In the genomic region with DNA sequence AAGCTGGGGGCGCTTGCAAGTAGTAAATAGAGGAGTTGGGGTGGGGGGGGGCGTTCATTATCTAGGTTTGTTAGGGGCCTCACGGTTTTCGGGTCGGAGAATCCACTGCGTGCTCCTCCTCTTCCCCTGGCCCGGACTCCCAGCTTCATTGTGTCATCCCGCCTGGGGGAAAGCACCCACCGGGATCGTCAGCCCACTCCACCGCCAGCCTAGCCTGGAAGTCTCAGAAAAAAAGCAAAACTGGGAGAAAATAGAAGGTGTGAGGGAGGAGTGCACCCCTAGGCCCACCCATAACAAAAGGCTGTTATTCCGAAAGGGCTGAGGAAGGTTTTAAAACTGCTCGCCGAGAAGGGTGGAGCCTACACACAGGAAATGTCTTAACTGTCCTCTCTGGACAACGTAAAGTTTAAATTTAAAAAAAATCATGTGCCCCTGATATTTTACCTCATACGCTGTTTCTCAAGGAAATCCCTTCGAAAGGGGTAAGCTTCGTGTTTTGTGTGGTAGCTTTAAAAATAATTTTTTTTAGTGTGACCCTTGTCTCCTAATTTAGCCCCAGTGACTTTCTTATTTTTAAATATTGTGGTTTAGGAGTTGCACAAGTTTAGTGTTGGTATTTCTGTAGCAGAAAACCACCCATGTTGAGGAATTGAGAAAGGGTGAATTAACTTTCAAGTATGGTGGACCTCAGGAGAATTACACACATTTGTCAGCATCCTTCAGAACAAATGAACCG, we compare ENCODE assay signal across 8 cellular contexts.
DNase-seq lines count a peak whose midpoint lies in the region; ATAC-seq and TF ChIP-seq lines count a peak whose summit lies in the region.

No MANE protein-coding gene starts in this region.

- no peaks in the 10 kb centered on the region for H3K27me3 Mint-ChIP-seq in T-cell
- no peaks in the 10 kb centered on the region for H3K27me3 Mint-ChIP-seq in endodermal cell (ENCODE audit: insufficient read depth)

- H3K4me1 ChIP-seq in endodermal cell (ENCODE audit: control insufficient read depth, insufficient read depth, low read length): peaks cover 4% of the 10 kb centered on the region
- peaks cover 33 to 36% of the 10 kb centered on the region in 2 donors for H3K4me1 ChIP-seq in mucosa of rectum (ENCODE audit: control insufficient read depth in 2 of 2, insufficient read depth in 2 of 2, low read length in 2 of 2)

- peaks cover 54 to 73% (median 61%) of the 10 kb centered on the region in 3 donors for H3K4me1 Mint-ChIP-seq in T-cell
- H3K4me1 Mint-ChIP-seq in endodermal cell: peaks cover 54% of the 10 kb centered on the region

- H3K4me3 Mint-ChIP-seq in T-cell (peak overlapping the region; percentile 93 to 98 (median 95)), endodermal cell (peak overlapping the region; percentile 98)

- DNase-seq in GF-D8 (lab: John Stamatoyannopoulos, UW) (peak; percentile 81), T-cell (peak in 20 of 34 experiments; percentile 10 to 52 (median 27)), endodermal cell (peak; percentile 67), middle frontal gyrus (ENCODE audit: extremely low spot score, low spot score) (no peak), NCI-H2029 treated with DMSO at 0.1 percent for 48 hours (lab: John Stamatoyannopoulos, UW) (no peak)

- ATAC-seq in GM19455 (IDR thresholded peaks at IDR 0.05; ENCODE audit: unreplicated experiment): peak; percentile 49
- ATAC-seq in HG03457 (IDR thresholded peaks at IDR 0.05; ENCODE audit: unreplicated experiment): peak; percentile 31
- peak in 3 of 4 experiments; percentile 7 to 27 (median 19) for ATAC-seq in T-cell (replicated peaks in 1 of 4)

- H3K9me3 ChIP-seq in endodermal cell (ENCODE audit: control insufficient read depth, low read length) (no peaks in the 10 kb centered on the region), mucosa of rectum (ENCODE audit: control insufficient read depth in 2 of 2, low read length in 2 of 2) (no peaks in the 10 kb centered on the region)

- H3K27me3 ChIP-seq in endodermal cell (ENCODE audit: control insufficient read depth, insufficient read depth, low read length, poor library complexity, severe bottlenecking): no peaks in the 10 kb centered on the region
- no peaks in the 10 kb centered on the region for H3K27me3 ChIP-seq in mucosa of rectum (ENCODE audit: control insufficient read depth in 2 of 2, insufficient read depth in 2 of 2, low read length in 2 of 2)

- H3K36me3 ChIP-seq in endodermal cell (ENCODE audit: control insufficient read depth, insufficient read depth, low read length): peaks cover 3% of the 10 kb centered on the region
- peaks cover 0 to 3% of the 10 kb centered on the region in 2 donors for H3K36me3 ChIP-seq in mucosa of rectum (ENCODE audit: control insufficient read depth in 2 of 2, insufficient read depth in 2 of 2, low read length in 2 of 2)

- peaks cover 15% of the 10 kb centered on the region for H3K36me3 Mint-ChIP-seq in T-cell
- no peaks in the 10 kb centered on the region for H3K36me3 Mint-ChIP-seq in endodermal cell (ENCODE audit: low read depth)

- POLR2A ChIA-PET in T-cell (lab: Charles Lee): interaction anchor here (0.6 to 3.3 kb wide), 9 partner anchors 9 to 35 kb away, joined by 3 to 90 read pairs (median 4); no protein-coding TSS in a partner anchor

- H3K9ac ChIP-seq in endodermal cell (ENCODE audit: extremely low read depth, low read length, poor library complexity, severe bottlenecking): peak overlapping the region; percentile 96
- H3K9ac ChIP-seq in mucosa of rectum (ENCODE audit: low read depth in 1 of 2, low read length in 2 of 2): peak overlapping the region; percentile 95 to 97

- H3K4me3 ChIP-seq in endodermal cell (ENCODE audit: low read length) (peak overlapping the region; percentile 99), mucosa of rectum (ENCODE audit: low read length in 2 of 2) (peak overlapping the region; percentile 71 to 99)

- H3K27ac ChIP-seq in endodermal cell (ENCODE audit: low read depth, low read length): no peak overlapping the region
- peak overlapping the region; percentile 91 to 96 for H3K27ac ChIP-seq in mucosa of rectum (ENCODE audit: low read depth in 2 of 2, low read length in 2 of 2)

- H3K9me3 Mint-ChIP-seq in T-cell (no peaks in the 10 kb centered on the region), endodermal cell (no peaks in the 10 kb centered on the region)

- CTCF ChIA-PET in T-cell (lab: Charles Lee): interaction anchor here (0.6 to 3.2 kb wide), 13 partner anchors 9 to 149 kb away, joined by 3 to 23 read pairs (median 5); no protein-coding TSS in a partner anchor

- WGBS in endodermal cell (ENCODE audit: insufficient coverage in 1 of 2, insufficient read length in 1 of 2), 2 experiments: 0 to 3% methylated on average over 5 to 18 of the region's 19 CpGs

- TF ChIP-seq CTCF in endodermal cell (conservative IDR thresholded peaks at IDR 0.05): peak; percentile 42

- H3K27ac Mint-ChIP-seq in T-cell (peak overlapping the region; percentile 91), endodermal cell (peak overlapping the region; percentile 99)

Comparison
In these comparisons a context has a peak if more than half of its experiments do, and no peak if none do; other contexts are left out.
1. DNase-seq: peak in GF-D8 (single experiment), T-cell (20 of 34) and endodermal cell (single experiment); none in middle frontal gyrus (single experiment) and NCI-H2029 treated with DMSO at 0.1 percent for 48 hours (single experiment).
2. Peak in every context shown above with its lines, with median percentiles within 50 percentile points of each other: ATAC-seq.